In genomic region chr4:108114503-108114902, GRCh38 we compare ENCODE assay signal across 14 cellular contexts. TPM values are rescaled to one million over a fixed set of nuclear protein-coding genes. Genes with fewer than 3 reads are reported as not detected.
DNase-seq lines count a peak whose midpoint lies in the region; ATAC-seq lines count a peak whose summit lies in the region.
"Had no signal": no experiment of that assay in that cellular context is flagged by ENCODE, and none has a peak within 500 bp of the region (broad histone marks: within the 10 kb centered on the region; RNA-seq: fewer than 3 reads in every experiment).

No MANE protein-coding gene starts in this region.

- H3K4me1 Mint-ChIP-seq in activated naive CD4-positive, alpha-beta T cell treated with anti-CD3 and anti-CD28 coated beads, Interleukin-2, amount 50 U/mL, for 24 hours = peaks cover 99% of the 10 kb centered on the region
- peaks cover 89% of the 10 kb centered on the region for H3K4me1 Mint-ChIP-seq in activated naive CD8-positive, alpha-beta T cell treated with anti-CD3 and anti-CD28 coated beads, Interleukin-2, amount 10 ng/mL, durations not matched to agents 7 days and 5 days
- peaks cover 97% of the 10 kb centered on the region for H3K4me1 Mint-ChIP-seq in stimulated activated naive CD8-positive, alpha-beta T cell treated with anti-CD3 and anti-CD28 coated beads, Interleukin-15, amount 100 ng/mL, for 72 hours

- H3K27me3 Mint-ChIP-seq in activated naive CD4-positive, alpha-beta T cell treated with anti-CD3 and anti-CD28 coated beads, Interleukin-2, amount 50 U/mL, for 24 hours = no peaks in the 10 kb centered on the region
- no peaks in the 10 kb centered on the region for H3K27me3 Mint-ChIP-seq in activated naive CD8-positive, alpha-beta T cell treated with anti-CD3 and anti-CD28 coated beads, Interleukin-2, amount 10 ng/mL, durations not matched to agents 7 days and 5 days
- no peaks in the 10 kb centered on the region for H3K27me3 Mint-ChIP-seq in stimulated activated naive CD8-positive, alpha-beta T cell treated with anti-CD3 and anti-CD28 coated beads, Interleukin-15, amount 100 ng/mL, for 72 hours

- no peak for DNase-seq in activated naive CD4-positive, alpha-beta T cell treated with anti-CD3 and anti-CD28 coated beads, Interleukin-2, amount 50 U/mL, for 16 hours
- DNase-seq in NCI-H69 (lab: John Stamatoyannopoulos, UW) (peak; percentile 73), NCI-H1930 (lab: John Stamatoyannopoulos, UW) (no peak)
- no peak for DNase-seq in activated naive CD8-positive, alpha-beta T cell treated with anti-CD3 and anti-CD28 coated beads, Interleukin-2, amount 10 ng/mL, durations not matched to agents 7 days and 5 days
- no peak for DNase-seq in stimulated activated naive CD8-positive, alpha-beta T cell treated with anti-CD3 and anti-CD28 coated beads, Interleukin-15, amount 100 ng/mL, for 72 hours
- DNase-seq: central memory CD4-positive, alpha-beta T cell; PC-3; stimulated activated CD4-positive, alpha-beta T cell treated with anti-CD3 and anti-CD28 coated beads, Interleukin-2, amount 100 ng/mL, for 48 hours; stimulated activated naive CD4-positive, alpha-beta T cell treated with Interleukin-2 at 50 U/mL for 16 hours; T1000 had no signal

- H3K4me3 Mint-ChIP-seq in activated naive CD4-positive, alpha-beta T cell treated with anti-CD3 and anti-CD28 coated beads, Interleukin-2, amount 50 U/mL, for 24 hours = peak overlapping the region; percentile 53
- H3K4me3 Mint-ChIP-seq in activated naive CD8-positive, alpha-beta T cell treated with anti-CD3 and anti-CD28 coated beads, Interleukin-2, amount 10 ng/mL, durations not matched to agents 7 days and 5 days = peak overlapping the region; percentile 54
- peak overlapping the region; percentile 59 to 65 for H3K4me3 Mint-ChIP-seq in stimulated activated naive CD8-positive, alpha-beta T cell treated with anti-CD3 and anti-CD28 coated beads, Interleukin-15, amount 100 ng/mL, for 72 hours
- H3K4me3 Mint-ChIP-seq: memory B cell had no signal

- peak overlapping the region; percentile 89 for H3K27ac Mint-ChIP-seq in activated naive CD4-positive, alpha-beta T cell treated with anti-CD3 and anti-CD28 coated beads, Interleukin-2, amount 50 U/mL, for 24 hours
- peak overlapping the region; percentile 96 for H3K27ac Mint-ChIP-seq in activated naive CD8-positive, alpha-beta T cell treated with anti-CD3 and anti-CD28 coated beads, Interleukin-2, amount 10 ng/mL, durations not matched to agents 7 days and 5 days
- H3K27ac Mint-ChIP-seq in stimulated activated naive CD8-positive, alpha-beta T cell treated with anti-CD3 and anti-CD28 coated beads, Interleukin-15, amount 100 ng/mL, for 72 hours = peak overlapping the region in 1 of 2 donors; percentile 90
- H3K27ac Mint-ChIP-seq: memory B cell had no signal

- H3K36me3 Mint-ChIP-seq in activated naive CD4-positive, alpha-beta T cell treated with anti-CD3 and anti-CD28 coated beads, Interleukin-2, amount 50 U/mL, for 24 hours = peaks cover 19% of the 10 kb centered on the region
- peaks cover 37% of the 10 kb centered on the region for H3K36me3 Mint-ChIP-seq in activated naive CD8-positive, alpha-beta T cell treated with anti-CD3 and anti-CD28 coated beads, Interleukin-2, amount 10 ng/mL, durations not matched to agents 7 days and 5 days
- H3K36me3 Mint-ChIP-seq: memory B cell had no signal

- no peak for ATAC-seq in activated naive CD8-positive, alpha-beta T cell treated with anti-CD3 and anti-CD28 coated beads, Interleukin-2, amount 10 ng/mL, durations not matched to agents 7 days and 5 days (ENCODE audit: low read depth)
- ATAC-seq in stimulated activated naive CD8-positive, alpha-beta T cell treated with anti-CD3 and anti-CD28 coated beads, Interleukin-15, amount 100 ng/mL, for 72 hours = no peak
- no peak for ATAC-seq in GM18498 (IDR thresholded peaks at IDR 0.05; ENCODE audit: unreplicated experiment)
- no peak for ATAC-seq in HG02981 (IDR thresholded peaks at IDR 0.05; ENCODE audit: unreplicated experiment)
- ATAC-seq: PC-3 had no signal

- H3K9me3 Mint-ChIP-seq in activated naive CD4-positive, alpha-beta T cell treated with anti-CD3 and anti-CD28 coated beads, Interleukin-2, amount 50 U/mL, for 24 hours = no peaks in the 10 kb centered on the region
- H3K9me3 Mint-ChIP-seq in activated naive CD8-positive, alpha-beta T cell treated with anti-CD3 and anti-CD28 coated beads, Interleukin-2, amount 10 ng/mL, durations not matched to agents 7 days and 5 days = no peaks in the 10 kb centered on the region
- H3K9me3 Mint-ChIP-seq in stimulated activated naive CD8-positive, alpha-beta T cell treated with anti-CD3 and anti-CD28 coated beads, Interleukin-15, amount 100 ng/mL, for 72 hours = no peaks in the 10 kb centered on the region
- H3K9me3 Mint-ChIP-seq: memory B cell had no signal

- POLR2A ChIA-PET in activated naive CD8-positive, alpha-beta T cell treated with anti-CD3 and anti-CD28 coated beads, Interleukin-2, amount 10 ng/mL, durations not matched to agents 7 days and 5 days (lab: Charles Lee) = interaction anchor here (1.0 to 7.5 kb wide), 7 partner anchors 21 to 59 kb away, joined by 3 to 73 read pairs (median 10); partner anchors contain the start of gene LEF1

RNA-seq across cellular contexts. Expression of gene LEF1, which starts 54.2 kb away (rescaled TPM):
- 100 to 1,000 TPM; 281 to 309 TPM for total RNA-seq in activated naive CD8-positive, alpha-beta T cell treated with anti-CD3 and anti-CD28 coated beads, Interleukin-2, amount 10 ng/mL, durations not matched to agents 7 days and 5 days
